ENCODE assay signal across 33 cellular contexts in genomic region chr7:1737523-1737922, GRCh38.
"Had no signal": no experiment of that assay in that cellular context is flagged by ENCODE, and none has a peak within 500 bp of the region (broad histone marks: within the 10 kb centered on the region; RNA-seq: fewer than 3 reads in every experiment).

No MANE protein-coding gene starts in this region.

- FAIRE-seq: astrocyte, bronchial epithelial cell, colon, endometrium, endothelial cell of umbilical vein, frontal cortex had no signal

- H3K27ac ChIP-seq: brain microvascular endothelial cell, WERI-Rb-1 had no signal

- H3K36me3 ChIP-seq: brain microvascular endothelial cell had no signal

- DNase-seq: activated B cell treated with CpG ODN at 0.5 μM for 24 hours; activated CD4-positive, alpha-beta T cell treated with anti-CD3 and anti-CD28 coated beads for 48 hours; activated CD4-positive, alpha-beta T cell treated with anti-CD3 and anti-CD28 coated beads, Interleukin-2, amount 50 U/mL, for 1 hour; activated CD4-positive, alpha-beta T cell treated with anti-CD3 and anti-CD28 coated beads, Interleukin-2, amount 50 U/mL, for 48 hours; activated CD8-positive, alpha-beta memory T cell treated with anti-CD3 and anti-CD28 coated beads for 24 hours; activated CD8-positive, alpha-beta T cell treated with anti-CD3 and anti-CD28 coated beads for 36 hours; activated effector memory CD4-positive, alpha-beta T cell treated with Interleukin-2 at 50 U/mL for 16 hours; activated gamma-delta T cell treated with Interleukin-2 at 50 U/mL for 16 hours; activated naive CD4-positive, alpha-beta T cell treated with anti-CD3 and anti-CD28 coated beads, Interleukin-2, amount 50 U/mL, for 16 hours; activated naive CD4-positive, alpha-beta T cell treated with Interleukin-2 at 50 U/mL for 16 hours; activated T-cell treated with anti-CD3 and anti-CD28 coated beads, Interleukin-2, amount 50 U/mL, for 4 hours; amniotic stem cell; anterior cingulate cortex; brain microvascular endothelial cell; caudate nucleus; cortex of kidney; dermis blood vessel endothelial cell; effector CD8-positive, alpha-beta T cell; foreskin fibroblast; head of caudate nucleus; T-helper 1 cell; T-helper 17 cell; T1000; WERI-Rb-1 had no signal

- ATAC-seq: activated CD4-positive, CD25-positive, alpha-beta regulatory T cell treated with anti-CD3 and anti-CD28 coated beads, Interleukin-2, amount 50 U/mL, for 24 hours; activated CD8-positive, alpha-beta T cell treated with anti-CD3 and anti-CD28 coated beads for 36 hours; activated T-cell treated with anti-CD3 and anti-CD28 coated beads, Interleukin-2, amount 50 U/mL, for 4 hours; activated T-helper 17 cell treated with anti-CD3 and anti-CD28 coated beads, Interleukin-2, amount 50 U/mL, for 72 hours; esophagus mucosa; T-helper 17 cell had no signal
